ENCODE assay signal across 1 cellular context in the genomic region with DNA sequence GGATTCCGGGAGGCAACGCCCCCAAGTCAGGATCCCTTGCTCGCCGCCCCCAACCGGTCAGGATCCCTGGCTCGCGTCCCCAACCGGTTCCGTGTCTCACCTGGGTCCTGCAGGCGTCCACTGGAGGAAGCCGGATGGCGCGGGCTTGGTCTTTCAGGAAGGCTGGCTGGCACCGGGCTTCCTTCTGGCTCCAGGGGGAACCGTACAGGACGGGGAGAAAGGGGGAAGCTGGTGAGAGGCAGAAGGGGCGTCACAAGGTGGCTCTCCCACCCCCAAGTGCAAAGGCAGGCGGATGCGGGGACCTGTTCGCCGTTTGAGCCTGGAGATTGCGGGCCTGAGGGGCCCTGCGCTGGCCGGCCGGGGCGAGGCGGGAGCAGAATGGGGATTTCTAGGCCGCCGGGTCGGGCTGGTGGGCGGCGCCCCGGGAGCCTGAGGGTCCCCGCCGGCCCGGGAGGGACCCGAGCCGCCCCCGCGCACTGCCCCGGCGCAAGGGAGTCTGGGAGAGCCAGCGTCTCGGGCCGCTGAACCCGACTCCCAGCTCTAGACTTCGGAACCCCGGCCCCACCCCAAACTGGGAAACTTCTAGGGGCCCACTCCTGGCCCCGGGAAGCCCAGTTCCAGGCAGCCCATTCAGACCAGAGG.
TF ChIP-seq lines count a peak whose summit lies in the region.

No MANE protein-coding gene starts in this region.

TF ChIP-seq in SK-N-SH, 30 proteins besides CTCF, POLR2A, EP300 and RAD21 (continued from another document):
- no peak for TF ChIP-seq IRF3 (IDR thresholded peaks at IDR 0.05; ENCODE audit: low read depth, low read length)
